In the genomic region with DNA sequence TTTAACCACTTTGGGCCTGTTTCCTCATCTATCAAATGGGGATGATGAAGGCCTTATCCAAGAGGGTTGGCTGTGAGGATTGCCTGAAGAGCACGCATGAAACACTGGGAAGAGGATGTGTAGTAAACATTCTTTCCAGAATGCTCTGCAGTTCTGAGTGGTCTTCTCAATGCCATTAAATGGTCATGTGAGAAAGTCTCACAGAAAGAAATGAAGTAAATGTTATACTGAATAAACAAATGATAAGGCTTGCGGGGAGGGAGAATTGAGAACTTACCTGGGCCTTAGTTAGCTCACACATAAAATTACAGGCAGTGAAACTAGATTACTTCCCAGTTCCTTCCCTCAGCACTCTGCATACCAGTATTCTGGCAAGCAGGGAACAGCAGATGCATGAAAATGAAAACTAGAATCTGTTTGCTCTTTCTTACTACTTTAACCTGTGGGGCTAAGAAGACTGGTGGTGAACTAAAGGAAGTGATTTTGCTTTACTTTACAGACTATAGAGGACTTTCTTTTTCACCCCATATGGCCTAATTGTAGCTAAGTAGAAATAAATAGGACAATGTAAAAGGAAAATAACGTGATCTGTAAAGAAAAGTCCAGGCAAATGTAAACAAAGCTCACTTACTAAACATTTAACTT, we compare ENCODE assay signal across 14 cellular contexts.
A peak's percentile ranks its signal among the peaks of the same experiment; 100 is the strongest.
DNase-seq lines count a peak whose midpoint lies in the region; ATAC-seq and TF ChIP-seq lines count a peak whose summit lies in the region.
"Had no signal": no experiment of that assay in that cellular context is flagged by ENCODE, and none has a peak within 500 bp of the region (broad histone marks: within the 10 kb centered on the region; RNA-seq: fewer than 3 reads in every experiment).

No MANE protein-coding gene starts in this region.

- no peak overlapping the region for H3K9ac ChIP-seq in duodenal mucosa (ENCODE audit: low read depth in 1 of 2, low read length in 2 of 2)

- in situ Hi-C loops in transverse colon (cut with MboI; ENCODE audit: low pct_ligation_motif_present in 1 of 4, low pct_unique_long_range_greater_than_20kb in 1 of 4, low sequenced_read_pairs in 3 of 4), result loop anchor here (10.0 to 25.0 kb wide), 4 partner anchors 187 to 804 kb away; no protein-coding TSS in a partner anchor

- H3K27ac ChIP-seq in duodenal mucosa (ENCODE audit: low read depth, low read length) (no peak overlapping the region), transverse colon (peak overlapping the region; percentile 55 to 70 (median 63))
- H3K27ac ChIP-seq: heart right ventricle, lower lobe of right lung had no signal

- 40 to 58% methylated on average over 3 of the region's 3 CpGs for WGBS in transverse colon (ENCODE audit: low coverage in 1 of 2), 2 donors

- intact Hi-C loops in transverse colon (cut with DNase I; ENCODE audit: low total_unique reads), result no loop called here

- TF ChIP-seq EP300 in transverse colon (IDR thresholded peaks at IDR 0.05; ENCODE audit: low read depth), result no peak

- H3K9me3 ChIP-seq in duodenal mucosa (ENCODE audit: control insufficient read depth in 1 of 2, low read length in 2 of 2) (no peaks in the 10 kb centered on the region), transverse colon (no peaks in the 10 kb centered on the region)
- H3K9me3 ChIP-seq: heart right ventricle, lower lobe of right lung had no signal

- peak; percentile 42 for DNase-seq in NCI-H69 (lab: John Stamatoyannopoulos, UW)
- no peak for DNase-seq in transverse colon
- no peak for DNase-seq in midbrain (lab: John Stamatoyannopoulos, UW)
- no peak for DNase-seq in NCI-H2227 (lab: John Stamatoyannopoulos, UW; ENCODE audit: unreplicated experiment)
- DNase-seq in activated CD4-positive, alpha-beta T cell treated with anti-CD3 and anti-CD28 coated beads, Interleukin-2, amount 50 U/mL, for 48 hours, result no peak
- DNase-seq: activated CD4-positive, CD25-positive, alpha-beta regulatory T cell treated with anti-CD3 and anti-CD28 coated beads, Interleukin-2, amount 50 U/mL, for 72 hours; activated naive CD8-positive, alpha-beta T cell treated with anti-CD3 and anti-CD28 coated beads, Interleukin-2, amount 50 U/mL, for 24 hours; Calu3; heart right ventricle; lower lobe of right lung; naive B cell; NCI-H1694 had no signal

- H3K4me1 ChIP-seq in duodenal mucosa (ENCODE audit: control insufficient read depth in 1 of 2, insufficient read depth in 2 of 2, low read length in 2 of 2) (peaks cover 31 to 38% of the 10 kb centered on the region in 2 donors), transverse colon (peaks cover 0 to 58% (median 34%) of the 10 kb centered on the region in 4 donors)

- peak; percentile 46 for ATAC-seq in GM19463 (IDR thresholded peaks at IDR 0.05; ENCODE audit: unreplicated experiment)
- ATAC-seq: activated naive CD8-positive, alpha-beta T cell treated with anti-CD3 and anti-CD28 coated beads, Interleukin-2, amount 50 U/mL, for 24 hours; heart right ventricle had no signal

- H3K4me3 ChIP-seq in duodenal mucosa (ENCODE audit: low read depth in 1 of 2, low read length in 2 of 2), result peak overlapping the region; percentile 15 to 37
- H3K4me3 ChIP-seq in transverse colon, result no peak overlapping the region
- H3K4me3 ChIP-seq: heart right ventricle, lower lobe of right lung had no signal

- TF ChIP-seq CTCF in transverse colon (IDR thresholded peaks at IDR 0.05), result no peak

- H3K27me3 ChIP-seq in duodenal mucosa (ENCODE audit: control insufficient read depth in 1 of 2, insufficient read depth in 2 of 2, low read length in 2 of 2) (no peaks in the 10 kb centered on the region), transverse colon (no peaks in the 10 kb centered on the region)
- H3K27me3 ChIP-seq: heart right ventricle had no signal

- H3K36me3 ChIP-seq in duodenal mucosa (ENCODE audit: control insufficient read depth in 1 of 2, insufficient read depth in 2 of 2, low read length in 2 of 2) (no peaks in the 10 kb centered on the region), transverse colon (no peaks in the 10 kb centered on the region)
- H3K36me3 ChIP-seq: lower lobe of right lung had no signal

- TF ChIP-seq POLR2A in transverse colon (IDR thresholded peaks at IDR 0.05), result no peak

Comparison
In these comparisons a context has a peak if more than half of its experiments do, and no peak if none do; other contexts are left out.
1. H3K4me3 ChIP-seq: peak in duodenal mucosa (2 of 2); none in transverse colon (0 of 4).